In genomic region chr15:78779975-78780374, GRCh38 we compare ENCODE assay signal across 1 cellular context. TPM values are rescaled to one million over a fixed set of nuclear protein-coding genes. Genes with fewer than 3 reads are reported as not detected.
"Had no signal": no experiment of that assay in that cellular context is flagged by ENCODE, and none has a peak within 500 bp of the region (broad histone marks: within the 10 kb centered on the region; RNA-seq: fewer than 3 reads in every experiment).

No MANE protein-coding gene starts in this region.

RNA-seq across cellular contexts. Expression of gene ADAMTS7, which starts 31.3 kb away (rescaled TPM):
- polyA plus RNA-seq: naive thymus-derived CD8-positive, alpha-beta T cell had no signal
